Comparison of ENCODE assay signal across 13 cellular contexts in the genomic region with DNA sequence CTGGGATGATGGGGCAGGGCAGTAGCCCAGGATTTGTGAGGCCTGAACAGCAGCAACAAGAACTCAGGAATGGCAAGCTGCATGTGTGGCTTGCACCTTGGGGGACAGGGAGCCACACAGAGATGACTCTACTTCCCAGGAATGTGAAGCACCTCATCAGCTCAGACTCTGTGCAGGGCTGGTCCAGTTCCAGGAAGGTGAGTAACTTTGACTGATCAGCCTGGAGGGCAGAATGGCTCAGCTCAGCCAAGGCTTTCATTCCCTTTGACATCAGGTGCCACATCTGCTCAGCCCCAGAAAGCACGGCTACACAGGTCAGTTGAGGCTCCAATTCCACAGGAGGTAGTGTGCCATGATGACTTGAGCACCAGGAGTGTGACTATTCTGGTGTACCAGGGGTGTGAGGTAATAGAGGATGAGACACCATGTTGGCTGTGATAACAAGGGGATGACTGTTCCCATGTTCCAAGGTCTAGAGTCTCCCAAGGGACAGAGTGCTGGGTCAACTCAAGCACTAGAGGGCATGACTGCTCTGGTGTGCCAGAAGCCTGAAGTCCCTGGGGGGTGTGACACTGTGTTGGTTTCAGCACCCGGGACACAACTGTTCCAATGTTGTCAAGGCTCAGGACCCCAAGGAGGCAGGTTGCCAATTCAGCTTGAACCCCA.
DNase-seq lines count a peak whose midpoint lies in the region; ATAC-seq and TF ChIP-seq lines count a peak whose summit lies in the region.
"Had no signal": no experiment of that assay in that cellular context is flagged by ENCODE, and none has a peak within 500 bp of the region (broad histone marks: within the 10 kb centered on the region; RNA-seq: fewer than 3 reads in every experiment).

No MANE protein-coding gene starts in this region.

- peaks cover 7% of the 10 kb centered on the region for H3K9me3 Mint-ChIP-seq in Calu3 (ENCODE audit: low read depth, unreplicated experiment)
- H3K9me3 Mint-ChIP-seq in stimulated activated naive B cell treated with anti-CD40 and anti-IgM and Interleukin-4, amounts not matched to agents 10 μg/mL and 1 μg/mL and 100 μg/mL, for 72 hours, result peaks cover 19 to 21% of the 10 kb centered on the region in 2 donors
- H3K9me3 Mint-ChIP-seq in CD4-positive, alpha-beta T cell, result peaks cover 17% of the 10 kb centered on the region

- POLR2A ChIA-PET in CD4-positive, alpha-beta T cell (lab: Charles Lee), result no interaction called here

- no peak for TF ChIP-seq RAD21 in Ishikawa (IDR thresholded peaks at IDR 0.05; ENCODE audit: low read depth)

- peaks cover 30% of the 10 kb centered on the region for H3K4me1 Mint-ChIP-seq in Calu3 (ENCODE audit: low read depth, unreplicated experiment)
- H3K4me1 Mint-ChIP-seq in stimulated activated naive B cell treated with anti-CD40 and anti-IgM and Interleukin-4, amounts not matched to agents 10 μg/mL and 1 μg/mL and 100 μg/mL, for 72 hours, result no peaks in the 10 kb centered on the region
- H3K4me1 Mint-ChIP-seq in CD4-positive, alpha-beta T cell (ENCODE audit: low read depth), result no peaks in the 10 kb centered on the region
- H3K4me1 Mint-ChIP-seq: activated CD8-positive, alpha-beta memory T cell treated with anti-CD3 and anti-CD28 coated beads, Interleukin-2, amount 10 ng/mL, durations not matched to agents 7 days and 5 days; nephron progenitor cell had no signal

- CTCF ChIA-PET in Calu3 (lab: Charles Lee), result no interaction called here
- CTCF ChIA-PET in CD4-positive, alpha-beta T cell (lab: Charles Lee), result no interaction called here

- no peak for TF ChIP-seq EP300 in Ishikawa (IDR thresholded peaks at IDR 0.05; ENCODE audit: borderline replicate concordance)

- H3K4me1 ChIP-seq in thyroid gland, result no peaks in the 10 kb centered on the region

- H3K27me3 ChIP-seq in thyroid gland, result no peaks in the 10 kb centered on the region
- no peaks in the 10 kb centered on the region for H3K27me3 ChIP-seq in CD4-positive, alpha-beta T cell (ENCODE audit: control insufficient read depth, insufficient read depth, low read length)

- intact Hi-C loops in Calu3 (cut with micrococcal nuclease; ENCODE audit: unreplicated experiment), result no loop called here
- intact Hi-C loops in thyroid gland (cut with DNase I), result no loop called here
- intact Hi-C loops in CD4-positive, alpha-beta T cell (cut with DNase I, micrococcal nuclease), result no loop called here

- no peak overlapping the region for H3K27ac Mint-ChIP-seq in Calu3 (ENCODE audit: unreplicated experiment)
- no peak overlapping the region for H3K27ac Mint-ChIP-seq in stimulated activated naive B cell treated with anti-CD40 and anti-IgM and Interleukin-4, amounts not matched to agents 10 μg/mL and 1 μg/mL and 100 μg/mL, for 72 hours
- no peak overlapping the region for H3K27ac Mint-ChIP-seq in CD4-positive, alpha-beta T cell
- H3K27ac Mint-ChIP-seq: activated CD8-positive, alpha-beta memory T cell treated with anti-CD3 and anti-CD28 coated beads, Interleukin-2, amount 10 ng/mL, durations not matched to agents 7 days and 5 days; activated naive CD4-positive, alpha-beta T cell treated with anti-CD3 and anti-CD28 coated beads, Interleukin-2, amount 50 U/mL, for 72 hours; nephron progenitor cell had no signal

- H3K4me3 Mint-ChIP-seq in Calu3 (ENCODE audit: low read depth, unreplicated experiment), result no peak overlapping the region
- H3K4me3 Mint-ChIP-seq in stimulated activated naive B cell treated with anti-CD40 and anti-IgM and Interleukin-4, amounts not matched to agents 10 μg/mL and 1 μg/mL and 100 μg/mL, for 72 hours, result no peak overlapping the region
- no peak overlapping the region for H3K4me3 Mint-ChIP-seq in CD4-positive, alpha-beta T cell
- H3K4me3 Mint-ChIP-seq: activated CD8-positive, alpha-beta memory T cell treated with anti-CD3 and anti-CD28 coated beads, Interleukin-2, amount 10 ng/mL, durations not matched to agents 7 days and 5 days; nephron progenitor cell had no signal

- 86 to 100% methylated on average over 1 of the region's 2 CpGs for WGBS in thyroid gland, 2 donors

- no peaks in the 10 kb centered on the region for H3K36me3 Mint-ChIP-seq in Calu3 (ENCODE audit: insufficient read depth, unreplicated experiment)
- no peaks in the 10 kb centered on the region for H3K36me3 Mint-ChIP-seq in stimulated activated naive B cell treated with anti-CD40 and anti-IgM and Interleukin-4, amounts not matched to agents 10 μg/mL and 1 μg/mL and 100 μg/mL, for 72 hours
- no peaks in the 10 kb centered on the region for H3K36me3 Mint-ChIP-seq in CD4-positive, alpha-beta T cell (ENCODE audit: low read depth)
- H3K36me3 Mint-ChIP-seq: activated CD8-positive, alpha-beta memory T cell treated with anti-CD3 and anti-CD28 coated beads, Interleukin-2, amount 10 ng/mL, durations not matched to agents 7 days and 5 days; activated naive CD4-positive, alpha-beta T cell treated with anti-CD3 and anti-CD28 coated beads, Interleukin-2, amount 50 U/mL, for 72 hours had no signal

- no peaks in the 10 kb centered on the region for H3K9me3 ChIP-seq in thyroid gland
- H3K9me3 ChIP-seq in CD4-positive, alpha-beta T cell (ENCODE audit: control insufficient read depth, low read length), result peaks cover 21% of the 10 kb centered on the region

- DNase-seq in Calu3 (peak; percentile 71), astrocyte of the hippocampus (ENCODE audit: low read depth, low spot score) (peak; percentile 86), kidney glomerular epithelial cell (lab: John Stamatoyannopoulos, UW) (peak; percentile 91), thyroid gland (no peak)
- DNase-seq in stimulated activated naive B cell treated with anti-CD40 and anti-IgM and Interleukin-4, amounts not matched to agents 10 μg/mL and 1 μg/mL and 100 μg/mL, for 72 hours, result no peak
- no peak for DNase-seq in CD4-positive, alpha-beta T cell
- DNase-seq: activated CD8-positive, alpha-beta memory T cell treated with anti-CD3 and anti-CD28 coated beads, Interleukin-2, amount 10 ng/mL, durations not matched to agents 7 days and 5 days; glutamatergic neuron; nephron progenitor cell had no signal

- no peak overlapping the region for H3K27ac ChIP-seq in thyroid gland
- H3K27ac ChIP-seq in CD4-positive, alpha-beta T cell (ENCODE audit: low read depth, low read length), result no peak overlapping the region

- TF ChIP-seq POLR2A in thyroid gland (IDR thresholded peaks at IDR 0.05), result no peak

- BruUV-seq in Calu3 (replicated peaks; lab: Mats Ljungman, UMichigan), result no TSS peak

- no peak overlapping the region for H3K4me3 ChIP-seq in thyroid gland (replicated peaks in 1 of 3)

- no peak for ATAC-seq in stimulated activated naive B cell treated with anti-CD40 and anti-IgM and Interleukin-4, amounts not matched to agents 10 μg/mL and 1 μg/mL and 100 μg/mL, for 72 hours (replicated peaks)
- no peak for ATAC-seq in GM19351 (IDR thresholded peaks at IDR 0.05; ENCODE audit: unreplicated experiment)
- no peak for ATAC-seq in CD4-positive, alpha-beta T cell (ENCODE audit: poor library complexity)
- ATAC-seq: activated CD8-positive, alpha-beta memory T cell treated with anti-CD3 and anti-CD28 coated beads, Interleukin-2, amount 10 ng/mL, durations not matched to agents 7 days and 5 days; activated naive CD4-positive, alpha-beta T cell treated with anti-CD3 and anti-CD28 coated beads, Interleukin-2, amount 50 U/mL, for 72 hours; sciatic nerve had no signal

- TF ChIP-seq CTCF in Calu3 (IDR thresholded peaks at IDR 0.05; ENCODE audit: unreplicated experiment), result peak; percentile 14
- TF ChIP-seq CTCF in thyroid gland (IDR thresholded peaks at IDR 0.05), result no peak
- no peak for TF ChIP-seq CTCF in CD4-positive, alpha-beta T cell (IDR thresholded peaks at IDR 0.05)

- no peaks in the 10 kb centered on the region for H3K27me3 Mint-ChIP-seq in Calu3 (ENCODE audit: unreplicated experiment)
- no peaks in the 10 kb centered on the region for H3K27me3 Mint-ChIP-seq in stimulated activated naive B cell treated with anti-CD40 and anti-IgM and Interleukin-4, amounts not matched to agents 10 μg/mL and 1 μg/mL and 100 μg/mL, for 72 hours
- no peaks in the 10 kb centered on the region for H3K27me3 Mint-ChIP-seq in CD4-positive, alpha-beta T cell
- H3K27me3 Mint-ChIP-seq: activated CD8-positive, alpha-beta memory T cell treated with anti-CD3 and anti-CD28 coated beads, Interleukin-2, amount 10 ng/mL, durations not matched to agents 7 days and 5 days had no signal

- H3K36me3 ChIP-seq in thyroid gland, result no peaks in the 10 kb centered on the region

TF ChIP-seq in Ishikawa, 13 proteins besides CTCF, POLR2A, EP300 and RAD21:
- TF ChIP-seq CEBPB (IDR thresholded peaks at IDR 0.05), result no peak
- TF ChIP-seq, protein P1, sequence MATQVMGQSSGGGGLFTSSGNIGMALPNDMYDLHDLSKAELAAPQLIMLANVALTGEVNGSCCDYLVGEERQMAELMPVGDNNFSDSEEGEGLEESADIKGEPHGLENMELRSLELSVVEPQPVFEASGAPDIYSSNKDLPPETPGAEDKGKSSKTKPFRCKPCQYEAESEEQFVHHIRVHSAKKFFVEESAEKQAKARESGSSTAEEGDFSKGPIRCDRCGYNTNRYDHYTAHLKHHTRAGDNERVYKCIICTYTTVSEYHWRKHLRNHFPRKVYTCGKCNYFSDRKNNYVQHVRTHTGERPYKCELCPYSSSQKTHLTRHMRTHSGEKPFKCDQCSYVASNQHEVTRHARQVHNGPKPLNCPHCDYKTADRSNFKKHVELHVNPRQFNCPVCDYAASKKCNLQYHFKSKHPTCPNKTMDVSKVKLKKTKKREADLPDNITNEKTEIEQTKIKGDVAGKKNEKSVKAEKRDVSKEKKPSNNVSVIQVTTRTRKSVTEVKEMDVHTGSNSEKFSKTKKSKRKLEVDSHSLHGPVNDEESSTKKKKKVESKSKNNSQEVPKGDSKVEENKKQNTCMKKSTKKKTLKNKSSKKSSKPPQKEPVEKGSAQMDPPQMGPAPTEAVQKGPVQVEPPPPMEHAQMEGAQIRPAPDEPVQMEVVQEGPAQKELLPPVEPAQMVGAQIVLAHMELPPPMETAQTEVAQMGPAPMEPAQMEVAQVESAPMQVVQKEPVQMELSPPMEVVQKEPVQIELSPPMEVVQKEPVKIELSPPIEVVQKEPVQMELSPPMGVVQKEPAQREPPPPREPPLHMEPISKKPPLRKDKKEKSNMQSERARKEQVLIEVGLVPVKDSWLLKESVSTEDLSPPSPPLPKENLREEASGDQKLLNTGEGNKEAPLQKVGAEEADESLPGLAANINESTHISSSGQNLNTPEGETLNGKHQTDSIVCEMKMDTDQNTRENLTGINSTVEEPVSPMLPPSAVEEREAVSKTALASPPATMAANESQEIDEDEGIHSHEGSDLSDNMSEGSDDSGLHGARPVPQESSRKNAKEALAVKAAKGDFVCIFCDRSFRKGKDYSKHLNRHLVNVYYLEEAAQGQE (IDR thresholded peaks at IDR 0.05; ENCODE audit: low read depth), result no peak
- peak; percentile 81 for TF ChIP-seq TEAD4 (IDR thresholded peaks at IDR 0.05)
TF ChIP-seq in Ishikawa: peak in this region for 1.

Comparison
In these comparisons a context has a peak if more than half of its experiments do, and no peak if none do; other contexts are left out.
1. DNase-seq: peak in Calu3 (single experiment), astrocyte of the hippocampus (single experiment) and kidney glomerular epithelial cell (single experiment); none in stimulated activated naive B cell treated with anti-CD40 and anti-IgM and Interleukin-4, amounts not matched to agents 10 μg/mL and 1 μg/mL and 100 μg/mL, for 72 hours (single experiment), thyroid gland (0 of 2) and CD4-positive, alpha-beta T cell (0 of 10).